ENCODE assay signal across 12 cellular contexts in genomic region chr4:169254546-169254983, GRCh38. TPM values are rescaled to one million over a fixed set of nuclear protein-coding genes. Genes with fewer than 3 reads are reported as not detected.
DNase-seq lines count a peak whose midpoint lies in the region; ATAC-seq and TF ChIP-seq lines count a peak whose summit lies in the region.
"Had no signal": no experiment of that assay in that cellular context is flagged by ENCODE, and none has a peak within 500 bp of the region (broad histone marks: within the 10 kb centered on the region; RNA-seq: fewer than 3 reads in every experiment).

No MANE protein-coding gene starts in this region.

- H3K4me1 ChIP-seq in breast epithelium: peaks cover 3 to 5% of the 10 kb centered on the region in 2 donors
- H3K4me1 ChIP-seq in mammary epithelial cell (ENCODE audit: insufficient read depth, low read length): peaks cover 60% of the 10 kb centered on the region
- H3K4me1 ChIP-seq in aorta (ENCODE audit: control insufficient read depth in 1 of 2, insufficient read depth in 2 of 2, low read length in 2 of 2): peaks cover 7 to 18% of the 10 kb centered on the region in 2 donors

- H3K4me3 Mint-ChIP-seq in MCF 10A (ENCODE audit: unreplicated experiment): peak overlapping the region; percentile 5

- H3K9me3 ChIP-seq in breast epithelium (no peaks in the 10 kb centered on the region), mammary epithelial cell (replicated peaks; ENCODE audit: insufficient read depth, low read length) (no peaks in the 10 kb centered on the region), aorta (ENCODE audit: control insufficient read depth, low read length) (no peaks in the 10 kb centered on the region)
- H3K9me3 ChIP-seq: BLaER1, suprapubic skin had no signal

- no peak overlapping the region for H2AFZ ChIP-seq in mammary epithelial cell (ENCODE audit: low read depth, low read length)

- peak overlapping the region in 1 of 2 donors; percentile 30 for H3K27ac ChIP-seq in breast epithelium
- H3K27ac ChIP-seq in mammary epithelial cell (ENCODE audit: insufficient read depth, low read depth, low read length): peak overlapping the region; percentile 36
- H3K27ac ChIP-seq in aorta (ENCODE audit: low read depth in 1 of 2, low read length in 2 of 2): peak overlapping the region in 1 of 2 donors; percentile 43
- peak overlapping the region in 8 of 59 donors; percentile 0 to 46 (median 8) for H3K27ac ChIP-seq in dorsolateral prefrontal cortex
- H3K27ac ChIP-seq: BLaER1, suprapubic skin had no signal

- TF ChIP-seq CTCF in MCF 10A (IDR thresholded peaks at IDR 0.05; ENCODE audit: unreplicated experiment) (no peak), breast epithelium (IDR thresholded peaks at IDR 0.05) (no peak), mammary epithelial cell (conservative IDR thresholded peaks at IDR 0.05 in 1 of 2, IDR thresholded peaks at IDR 0.05 in 1 of 2; ENCODE audit: extremely low read depth in 1 of 2, insufficient read depth in 1 of 2, low read depth in 1 of 2, low read length in 2 of 2) (no peak), dorsolateral prefrontal cortex (IDR thresholded peaks at IDR 0.05 in 54 of 56, conservative IDR thresholded peaks at IDR 0.05 in 2 of 56; ENCODE audit: low read depth in 1 of 56, partially characterized antibody in 56 of 56) (no peak)

- H3K9ac ChIP-seq in mammary epithelial cell (ENCODE audit: insufficient read depth, low read length): no peak overlapping the region
- H3K9ac ChIP-seq: BLaER1 had no signal

- dilution Hi-C loops in mammary epithelial cell (cut with HindIII; ENCODE audit: low sequenced_read_pairs): loop anchor here (5.0 kb wide), 1 partner anchor 88 kb away; no protein-coding TSS in a partner anchor

- POLR2A ChIA-PET in MCF 10A (lab: Yijun Ruan, JAX): interaction anchor here (1.0 to 3.7 kb wide), 4 partner anchors 11 to 16 kb away, joined by 3 to 27 read pairs (median 10); partner anchors contain the start of gene SH3RF1

- H3K4me2 ChIP-seq in mammary epithelial cell (ENCODE audit: insufficient read depth, low read depth, low read length): peak overlapping the region; percentile 65
- H3K4me2 ChIP-seq: BLaER1 had no signal

- in situ Hi-C loops in mammary epithelial cell (cut with MboI; ENCODE audit: low sequenced_read_pairs in 2 of 2): loop anchor here in 1 of 2 donors (25.0 kb wide), 2 partner anchors 92 to 242 kb away; partner anchors contain the start of gene CBR4

- no peaks in the 10 kb centered on the region for H3K9me3 Mint-ChIP-seq in MCF 10A (ENCODE audit: unreplicated experiment)

- BruUV-seq in MCF 10A (replicated peaks; lab: Mats Ljungman, UMichigan) (no TSS peak), mammary epithelial cell (replicated peaks; lab: Mats Ljungman, UMichigan) (no TSS peak)

- no peaks in the 10 kb centered on the region for H3K36me3 ChIP-seq in breast epithelium
- H3K36me3 ChIP-seq in mammary epithelial cell (ENCODE audit: insufficient read depth, low read length): no peaks in the 10 kb centered on the region
- H3K36me3 ChIP-seq in aorta (ENCODE audit: control insufficient read depth in 1 of 2, insufficient read depth in 2 of 2, low read length in 1 of 2): no peaks in the 10 kb centered on the region
- H3K36me3 ChIP-seq: BLaER1, suprapubic skin had no signal

- peaks cover 54% of the 10 kb centered on the region for H3K4me1 Mint-ChIP-seq in MCF 10A (ENCODE audit: insufficient read depth, unreplicated experiment)

- no peaks in the 10 kb centered on the region for H3K36me3 Mint-ChIP-seq in MCF 10A (ENCODE audit: insufficient read depth, unreplicated experiment)

- H3K4me3 ChIP-seq in breast epithelium (no peak overlapping the region), mammary epithelial cell (replicated peaks in 1 of 3; ENCODE audit: insufficient read depth in 1 of 3, low read depth in 2 of 3, low read length in 3 of 3) (no peak overlapping the region), aorta (ENCODE audit: low read length in 2 of 2) (no peak overlapping the region), dorsolateral prefrontal cortex (no peak overlapping the region)
- H3K4me3 ChIP-seq: BLaER1, suprapubic skin had no signal

- DNase-seq in MCF 10A (ENCODE audit: unreplicated experiment): peak; percentile 73
- no peak for DNase-seq in breast epithelium (ENCODE audit: low spot score in 2 of 2)
- DNase-seq in mammary epithelial cell: peak; percentile 45
- peak; percentile 81 for DNase-seq in kidney tubule cell (ENCODE audit: low spot score)
- peak in 1 of 2 donors; percentile 59 for DNase-seq in aorta
- DNase-seq in SKM-1 treated with dmso at 0.1 percent for 144 hours (lab: John Stamatoyannopoulos, UW; ENCODE audit: unreplicated experiment): no peak
- DNase-seq in posterior cingulate gyrus: no peak
- DNase-seq in dorsolateral prefrontal cortex: no peak
- DNase-seq: activated CD4-positive, alpha-beta T cell treated with anti-CD3 and anti-CD28 coated beads, Interleukin-2, amount 50 U/mL, for 4 hours; MM.1S had no signal

- H3K27me3 ChIP-seq in breast epithelium (no peaks in the 10 kb centered on the region), mammary epithelial cell (ENCODE audit: insufficient read depth, low read length) (no peaks in the 10 kb centered on the region), aorta (ENCODE audit: control insufficient read depth in 1 of 2, insufficient read depth in 2 of 2, low read length in 1 of 2) (no peaks in the 10 kb centered on the region), dorsolateral prefrontal cortex (no peaks in the 10 kb centered on the region)
- H3K27me3 ChIP-seq: BLaER1, suprapubic skin had no signal

- WGBS in mammary epithelial cell (ENCODE audit: low coverage, missing lambda C conversion rate): 67% methylated on average over 5 of the region's 5 CpGs
- 4 to 5% methylated on average over 5 of the region's 5 CpGs for WGBS in aorta, 2 donors

- H3K79me2 ChIP-seq in mammary epithelial cell (ENCODE audit: insufficient read depth, low read length): peaks cover 96% of the 10 kb centered on the region

- no peaks in the 10 kb centered on the region for H4K20me1 ChIP-seq in mammary epithelial cell (ENCODE audit: insufficient read depth, low read length)

- peak; percentile 74 for ATAC-seq in aorta (ENCODE audit: low FRiP score)

- peak overlapping the region; percentile 7 for H3K27ac Mint-ChIP-seq in MCF 10A (ENCODE audit: low read depth, unreplicated experiment)

- no peaks in the 10 kb centered on the region for H3K27me3 Mint-ChIP-seq in MCF 10A (ENCODE audit: insufficient read depth, unreplicated experiment)

- TF ChIP-seq POLR2A in breast epithelium (IDR thresholded peaks at IDR 0.05): no peak

- CTCF ChIA-PET in MCF 10A (lab: Yijun Ruan, JAX) (interaction anchor here (0.5 to 1.2 kb wide), 3 partner anchors 10 to 278 kb away, joined by 4 to 7 read pairs (median 4); partner anchors contain the start of gene CBR4), mammary epithelial cell (lab: Charles Lee; ENCODE audit: low non-redundant PET) (no interaction called here)

- intact Hi-C loops in MCF 10A (cut with micrococcal nuclease): no loop called here
- intact Hi-C loops in breast epithelium (cut with DNase I; ENCODE audit: low total_unique reads): no loop called here
- intact Hi-C loops in mammary epithelial cell (cut with micrococcal nuclease): loop anchor here (5.0 kb wide), 1 partner anchor 137 kb away; no protein-coding TSS in a partner anchor
- intact Hi-C loops in aorta (cut with DNase I): no loop called here
- intact Hi-C loops in posterior cingulate gyrus (cut with DNase I): no loop called here
- intact Hi-C loops in dorsolateral prefrontal cortex (cut with DNase I): no loop called here

RNA-seq across cellular contexts. Expression of gene SH3RF1, which starts 16.2 kb away (rescaled TPM):
- total RNA-seq in MCF 10A (2022): 16.5 and 17.4 TPM in 2 replicates
- 10 to 100 TPM; 20.2 to 37.0 (median 27.9) TPM for total RNA-seq in breast epithelium
- 10 to 100 TPM; 30.8 to 38.2 TPM for total RNA-seq in mammary epithelial cell
- polyA plus RNA-seq in mammary epithelial cell: 16.6 TPM
- 79.5 TPM for polyA minus RNA-seq in mammary epithelial cell
- 10 to 100 TPM; 27.3 to 31.8 TPM for total RNA-seq in aorta
- polyA plus RNA-seq in aorta: 1 to 10 TPM; 7.6 to 8.8 TPM
- total RNA-seq in dorsolateral prefrontal cortex: 10 to 100 TPM; 18.2 to 46.9 (median 29.5) TPM

Comparison
In these comparisons a context has a peak if more than half of its experiments do, and no peak if none do; other contexts are left out.
1. DNase-seq: peak in MCF 10A (single experiment), mammary epithelial cell (single experiment) and kidney tubule cell (single experiment); none in breast epithelium (0 of 2), SKM-1 treated with dmso at 0.1 percent for 144 hours (single experiment), posterior cingulate gyrus (0 of 10) and dorsolateral prefrontal cortex (0 of 10).